ENCODE assay signal across 1 cellular context in the genomic region with DNA sequence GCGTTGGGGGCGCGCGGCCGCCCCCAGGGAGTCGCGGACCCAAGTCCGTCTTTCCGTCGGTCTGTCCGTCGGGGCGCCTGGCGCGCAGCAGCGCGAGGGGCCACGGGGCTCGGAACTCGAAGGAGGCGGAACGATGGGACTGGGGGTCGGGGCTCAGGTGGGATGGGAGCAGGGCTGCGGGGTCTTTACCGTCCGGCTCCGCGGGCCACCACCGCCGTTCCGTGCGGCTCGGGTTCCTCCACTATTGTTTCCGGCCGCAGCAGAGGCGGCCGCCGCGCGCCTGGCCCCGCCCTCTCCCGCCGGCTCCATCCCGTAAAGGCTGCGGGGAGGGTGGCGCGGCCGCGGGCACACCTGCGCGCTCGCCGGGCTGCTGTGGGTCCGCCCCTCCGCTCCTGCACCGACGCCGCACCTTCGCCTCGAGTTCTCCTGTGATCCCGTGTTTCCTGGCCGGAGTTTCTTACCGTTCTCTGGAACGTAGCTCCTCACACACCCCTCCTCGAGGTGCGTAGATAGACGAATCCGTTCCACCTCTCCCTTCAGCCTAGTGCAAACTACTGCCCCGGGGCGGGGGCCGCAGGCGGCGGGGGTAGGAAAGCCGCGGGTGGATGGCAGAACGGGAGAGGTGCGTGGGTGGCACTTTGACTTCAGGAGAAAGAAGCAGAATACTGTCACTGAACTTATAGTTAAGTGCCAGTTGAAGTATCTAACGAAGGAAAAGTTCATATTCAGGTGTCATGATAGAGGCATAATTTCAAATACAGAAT.
TF ChIP-seq lines count a peak whose summit lies in the region.

Gene C21orf91, minus strand, starts transcription at position 243 of the 764 bp plus-strand sequence. CDS start 1,038 bp downstream, outside the sequence.

TF ChIP-seq in GM12878, 131 proteins besides CTCF, POLR2A, EP300 and RAD21 (continued from another document and continues in another):
- TF ChIP-seq HDGF (IDR thresholded peaks at IDR 0.05) (no peak), NFYA (IDR thresholded peaks at IDR 0.05; ENCODE audit: borderline replicate concordance, low read depth, low read length) (no peak), TCF3 (IDR thresholded peaks at IDR 0.05; ENCODE audit: borderline replicate concordance, insufficient read depth, low read depth, low read length) (no peak; the same call in 1 of the 2 replicates), SUPT20H (IDR thresholded peaks at IDR 0.05; ENCODE audit: borderline replicate concordance, control insufficient read depth, low read depth, low read length) (no peak), STAT1 (conservative IDR thresholded peaks at IDR 0.05) (peak; percentile 96), MLLT1 (IDR thresholded peaks at IDR 0.05) (peak; percentile 67; the same call in 1 of the 2 replicates), RAD51 (IDR thresholded peaks at IDR 0.05) (peak; percentile 35), CHD1 (IDR thresholded peaks at IDR 0.05; ENCODE audit: low read depth, low read length) (peak; percentile 97), YBX1 (IDR thresholded peaks at IDR 0.05) (no peak), PAX8 (IDR thresholded peaks at IDR 0.05) (no peak), ZNF384 (IDR thresholded peaks at IDR 0.05; ENCODE audit: borderline replicate concordance, low read depth, low read length) (no peak), ZNF274 (IDR thresholded peaks at IDR 0.05; ENCODE audit: insufficient read depth, insufficient read length) (no peak), RB1 (IDR thresholded peaks at IDR 0.05; ENCODE audit: borderline replicate concordance) (peak; percentile 97), BHLHE40 (IDR thresholded peaks at IDR 0.05; ENCODE audit: borderline replicate concordance in 1 of 2, low read depth in 2 of 2, low read length in 1 of 2) (peak; percentile 93 to 99), ZNF24 (IDR thresholded peaks at IDR 0.05) (peak; percentile 49), MTA2 (IDR thresholded peaks at IDR 0.05; ENCODE audit: low read depth) (peak; percentile 47; the same call in 1 of the 2 replicates), TAF1 (IDR thresholded peaks at IDR 0.05; ENCODE audit: borderline replicate concordance, low read depth, low read length) (peak; percentile 99), ASH2L (IDR thresholded peaks at IDR 0.05; ENCODE audit: borderline replicate concordance, low read depth) (no peak), SIX5 (IDR thresholded peaks at IDR 0.05; ENCODE audit: low read depth, low read length, severe bottlenecking) (peak; percentile 41), NFIC (IDR thresholded peaks at IDR 0.05; ENCODE audit: low read depth, low read length) (no peak), ELK1 (IDR thresholded peaks at IDR 0.05; ENCODE audit: low read depth, low read length) (peak; percentile 70), SMC3 (IDR thresholded peaks at IDR 0.05; ENCODE audit: borderline replicate concordance, low read length) (no peak), RBBP5 (conservative IDR thresholded peaks at IDR 0.05) (no peak; the same call in 1 of the 2 replicates), EZH2 (IDR thresholded peaks at IDR 0.05; ENCODE audit: borderline replicate concordance, control insufficient read depth, low read depth, low read length) (no peak), IKZF2 (IDR thresholded peaks at IDR 0.05) (peak; percentile 63 to 70), MEF2B (IDR thresholded peaks at IDR 0.05; ENCODE audit: partially characterized antibody, poor library complexity, severe bottlenecking) (peak; percentile 52), DPF2 (IDR thresholded peaks at IDR 0.05) (peak; percentile 70; the same call in 1 of the 2 replicates), YY1 (IDR thresholded peaks at IDR 0.05; ENCODE audit: low read depth, low read length) (peak; percentile 62; the same call in 1 of the 2 replicates), ZNF622 (IDR thresholded peaks at IDR 0.05) (no peak), ZNF207 (IDR thresholded peaks at IDR 0.05; ENCODE audit: borderline replicate concordance) (peak; percentile 98), EED (IDR thresholded peaks at IDR 0.05; ENCODE audit: low read depth) (no peak), BCL11A (IDR thresholded peaks at IDR 0.05; ENCODE audit: low read depth, low read length) (no peak), TBL1XR1 (IDR thresholded peaks at IDR 0.05; ENCODE audit: low read depth, low read length) (0 out of 2 replicates have a peak, but pooled peaks have one; percentile 54), SMARCA5 (IDR thresholded peaks at IDR 0.05) (peak; percentile 88; the same call in 1 of the 2 replicates), RCOR1 (conservative IDR thresholded peaks at IDR 0.05; ENCODE audit: low read depth, low read length) (no peak), ZSCAN29 (IDR thresholded peaks at IDR 0.05) (peak; percentile 82; the same call in 1 of the 2 replicates), IKZF1 (conservative IDR thresholded peaks at IDR 0.05) (peak; percentile 83), NR2C1 (IDR thresholded peaks at IDR 0.05) (peak; percentile 36; the same call in 1 of the 2 replicates), CBX3 (IDR thresholded peaks at IDR 0.05; ENCODE audit: borderline replicate concordance, low read depth) (no peak), HDAC2 (IDR thresholded peaks at IDR 0.05) (no peak), ATF7 (IDR thresholded peaks at IDR 0.05; ENCODE audit: low read depth) (peak; percentile 99), PAX5 (IDR thresholded peaks at IDR 0.05; ENCODE audit: borderline replicate concordance, low read depth, low read length) (no peak; the same call in 1 of the 2 replicates), ZBTB11 (CRISPR knock-in tag; IDR thresholded peaks at IDR 0.05) (peak; percentile 79), NFXL1 (IDR thresholded peaks at IDR 0.05; ENCODE audit: borderline replicate concordance) (no peak), POU2F2 (IDR thresholded peaks at IDR 0.05; ENCODE audit: borderline replicate concordance, low read depth, low read length) (peak; percentile 61; the same call in 1 of the 3 replicates), SREBF2 (IDR thresholded peaks at IDR 0.05; ENCODE audit: low read length) (no peak)
- TF ChIP-seq, protein P1, sequence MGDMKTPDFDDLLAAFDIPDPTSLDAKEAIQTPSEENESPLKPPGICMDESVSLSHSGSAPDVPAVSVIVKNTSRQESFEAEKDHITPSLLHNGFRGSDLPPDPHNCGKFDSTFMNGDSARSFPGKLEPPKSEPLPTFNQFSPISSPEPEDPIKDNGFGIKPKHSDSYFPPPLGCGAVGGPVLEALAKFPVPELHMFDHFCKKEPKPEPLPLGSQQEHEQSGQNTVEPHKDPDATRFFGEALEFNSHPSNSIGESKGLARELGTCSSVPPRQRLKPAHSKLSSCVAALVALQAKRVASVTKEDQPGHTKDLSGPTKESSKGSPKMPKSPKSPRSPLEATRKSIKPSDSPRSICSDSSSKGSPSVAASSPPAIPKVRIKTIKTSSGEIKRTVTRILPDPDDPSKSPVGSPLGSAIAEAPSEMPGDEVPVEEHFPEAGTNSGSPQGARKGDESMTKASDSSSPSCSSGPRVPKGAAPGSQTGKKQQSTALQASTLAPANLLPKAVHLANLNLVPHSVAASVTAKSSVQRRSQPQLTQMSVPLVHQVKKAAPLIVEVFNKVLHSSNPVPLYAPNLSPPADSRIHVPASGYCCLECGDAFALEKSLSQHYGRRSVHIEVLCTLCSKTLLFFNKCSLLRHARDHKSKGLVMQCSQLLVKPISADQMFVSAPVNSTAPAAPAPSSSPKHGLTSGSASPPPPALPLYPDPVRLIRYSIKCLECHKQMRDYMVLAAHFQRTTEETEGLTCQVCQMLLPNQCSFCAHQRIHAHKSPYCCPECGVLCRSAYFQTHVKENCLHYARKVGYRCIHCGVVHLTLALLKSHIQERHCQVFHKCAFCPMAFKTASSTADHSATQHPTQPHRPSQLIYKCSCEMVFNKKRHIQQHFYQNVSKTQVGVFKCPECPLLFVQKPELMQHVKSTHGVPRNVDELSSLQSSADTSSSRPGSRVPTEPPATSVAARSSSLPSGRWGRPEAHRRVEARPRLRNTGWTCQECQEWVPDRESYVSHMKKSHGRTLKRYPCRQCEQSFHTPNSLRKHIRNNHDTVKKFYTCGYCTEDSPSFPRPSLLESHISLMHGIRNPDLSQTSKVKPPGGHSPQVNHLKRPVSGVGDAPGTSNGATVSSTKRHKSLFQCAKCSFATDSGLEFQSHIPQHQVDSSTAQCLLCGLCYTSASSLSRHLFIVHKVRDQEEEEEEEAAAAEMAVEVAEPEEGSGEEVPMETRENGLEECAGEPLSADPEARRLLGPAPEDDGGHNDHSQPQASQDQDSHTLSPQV (IDR thresholded peaks at IDR 0.05), result 0 out of 2 replicates have a peak, but pooled peaks have one; percentile 16
- TF ChIP-seq, protein P2, sequence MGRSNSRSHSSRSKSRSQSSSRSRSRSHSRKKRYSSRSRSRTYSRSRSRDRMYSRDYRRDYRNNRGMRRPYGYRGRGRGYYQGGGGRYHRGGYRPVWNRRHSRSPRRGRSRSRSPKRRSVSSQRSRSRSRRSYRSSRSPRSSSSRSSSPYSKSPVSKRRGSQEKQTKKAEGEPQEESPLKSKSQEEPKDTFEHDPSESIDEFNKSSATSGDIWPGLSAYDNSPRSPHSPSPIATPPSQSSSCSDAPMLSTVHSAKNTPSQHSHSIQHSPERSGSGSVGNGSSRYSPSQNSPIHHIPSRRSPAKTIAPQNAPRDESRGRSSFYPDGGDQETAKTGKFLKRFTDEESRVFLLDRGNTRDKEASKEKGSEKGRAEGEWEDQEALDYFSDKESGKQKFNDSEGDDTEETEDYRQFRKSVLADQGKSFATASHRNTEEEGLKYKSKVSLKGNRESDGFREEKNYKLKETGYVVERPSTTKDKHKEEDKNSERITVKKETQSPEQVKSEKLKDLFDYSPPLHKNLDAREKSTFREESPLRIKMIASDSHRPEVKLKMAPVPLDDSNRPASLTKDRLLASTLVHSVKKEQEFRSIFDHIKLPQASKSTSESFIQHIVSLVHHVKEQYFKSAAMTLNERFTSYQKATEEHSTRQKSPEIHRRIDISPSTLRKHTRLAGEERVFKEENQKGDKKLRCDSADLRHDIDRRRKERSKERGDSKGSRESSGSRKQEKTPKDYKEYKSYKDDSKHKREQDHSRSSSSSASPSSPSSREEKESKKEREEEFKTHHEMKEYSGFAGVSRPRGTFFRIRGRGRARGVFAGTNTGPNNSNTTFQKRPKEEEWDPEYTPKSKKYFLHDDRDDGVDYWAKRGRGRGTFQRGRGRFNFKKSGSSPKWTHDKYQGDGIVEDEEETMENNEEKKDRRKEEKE (IDR thresholded peaks at IDR 0.05), result peak; percentile 99
- TF ChIP-seq, protein P3, sequence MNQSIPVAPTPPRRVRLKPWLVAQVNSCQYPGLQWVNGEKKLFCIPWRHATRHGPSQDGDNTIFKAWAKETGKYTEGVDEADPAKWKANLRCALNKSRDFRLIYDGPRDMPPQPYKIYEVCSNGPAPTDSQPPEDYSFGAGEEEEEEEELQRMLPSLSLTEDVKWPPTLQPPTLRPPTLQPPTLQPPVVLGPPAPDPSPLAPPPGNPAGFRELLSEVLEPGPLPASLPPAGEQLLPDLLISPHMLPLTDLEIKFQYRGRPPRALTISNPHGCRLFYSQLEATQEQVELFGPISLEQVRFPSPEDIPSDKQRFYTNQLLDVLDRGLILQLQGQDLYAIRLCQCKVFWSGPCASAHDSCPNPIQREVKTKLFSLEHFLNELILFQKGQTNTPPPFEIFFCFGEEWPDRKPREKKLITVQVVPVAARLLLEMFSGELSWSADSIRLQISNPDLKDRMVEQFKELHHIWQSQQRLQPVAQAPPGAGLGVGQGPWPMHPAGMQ (IDR thresholded peaks at IDR 0.05; ENCODE audit: borderline replicate concordance), result no peak
